ENCODE assay signal across 31 cellular contexts in the genomic region with DNA sequence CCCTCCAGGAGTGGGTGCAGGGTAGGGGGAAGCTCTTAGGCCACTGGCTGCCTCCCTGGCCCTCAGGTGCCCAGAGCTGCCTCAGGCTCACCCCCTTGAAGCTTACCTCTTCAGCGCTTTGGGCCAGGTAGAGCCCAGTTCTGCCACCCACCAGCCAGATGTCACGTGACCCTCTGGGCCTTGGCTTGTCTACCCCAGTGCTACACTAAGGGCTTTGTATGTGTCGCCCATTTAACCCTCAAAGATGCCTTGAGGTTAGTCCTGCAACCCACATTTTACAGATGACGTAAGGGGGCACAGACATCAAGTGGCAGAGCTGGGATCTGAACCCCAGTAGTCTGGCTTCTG. TPM values are rescaled to one million over a fixed set of nuclear protein-coding genes. Genes with fewer than 3 reads are reported as not detected.
DNase-seq lines count a peak whose midpoint lies in the region; ATAC-seq, FAIRE-seq and TF ChIP-seq lines count a peak whose summit lies in the region.
"Had no signal": no experiment of that assay in that cellular context is flagged by ENCODE, and none has a peak within 500 bp of the region (broad histone marks: within the 10 kb centered on the region; RNA-seq: fewer than 3 reads in every experiment).

No MANE protein-coding gene starts in this region.

- no peak overlapping the region for H2AFZ ChIP-seq in neural cell (ENCODE audit: low read depth, low read length)

- POLR2A ChIA-PET in A549 (lab: Yijun Ruan, JAX): no interaction called here

- H3K9ac ChIP-seq in HUES6 (ENCODE audit: low read length) (no peak overlapping the region), neural cell (ENCODE audit: low read length) (peak overlapping the region; percentile 85)

- H3K4me3 ChIP-seq in A549: no peak overlapping the region
- peak overlapping the region; percentile 85 for H3K4me3 ChIP-seq in HUES6 (ENCODE audit: low read depth, low read length)
- H3K4me3 ChIP-seq in neural cell (ENCODE audit: low read length): peak overlapping the region; percentile 97
- H3K4me3 ChIP-seq: esophagus muscularis mucosa, heart right ventricle, lung, mucosa of descending colon, ovary had no signal

- no peak for TF ChIP-seq POLR2A in A549 (IDR thresholded peaks at IDR 0.05; ENCODE audit: low read length)

- H3K36me3 ChIP-seq in HUES6 (ENCODE audit: control insufficient read depth, insufficient read depth, low read length) (peaks cover 45% of the 10 kb centered on the region), neural cell (ENCODE audit: insufficient read depth, low read length) (peaks cover 9% of the 10 kb centered on the region)
- H3K36me3 ChIP-seq: brain microvascular endothelial cell, ovary had no signal

- H3K27me3 ChIP-seq in HUES6 (ENCODE audit: control insufficient read depth, insufficient read depth, low read length) (peaks cover 9% of the 10 kb centered on the region; the same call in 1 of the 2 replicates), neural cell (ENCODE audit: insufficient read depth, low read depth, low read length) (no peaks in the 10 kb centered on the region)
- H3K27me3 ChIP-seq: brain microvascular endothelial cell, foreskin keratinocyte, ovary had no signal

- no peaks in the 10 kb centered on the region for H3K9me3 Mint-ChIP-seq in brain
- H3K9me3 Mint-ChIP-seq in activated naive CD8-positive, alpha-beta T cell treated with anti-CD3 and anti-CD28 coated beads, Interleukin-2, amount 50 U/mL, for 24 hours: no peaks in the 10 kb centered on the region
- H3K9me3 Mint-ChIP-seq: activated CD4-positive, alpha-beta memory T cell treated with anti-CD3 and anti-CD28 coated beads for 36 hours; activated T-cell treated with anti-CD3 and anti-CD28 coated beads, Interleukin-2, amount 50 U/mL, for 72 hours; CD4-positive, alpha-beta memory T cell; natural killer cell; stimulated activated memory B cell treated with anti-CD40 and anti-IgM and Interleukin-4, amounts not matched to agents 10 μg/mL and 1 μg/mL and 100 μg/mL, for 72 hours had no signal

- peaks cover 34% of the 10 kb centered on the region for H3K4me1 Mint-ChIP-seq in brain
- peaks cover 14% of the 10 kb centered on the region for H3K4me1 Mint-ChIP-seq in activated naive CD8-positive, alpha-beta T cell treated with anti-CD3 and anti-CD28 coated beads, Interleukin-2, amount 50 U/mL, for 24 hours

- peak overlapping the region; percentile 35 to 87 (median 86) for H3K4me3 Mint-ChIP-seq in brain
- no peak overlapping the region for H3K4me3 Mint-ChIP-seq in activated naive CD8-positive, alpha-beta T cell treated with anti-CD3 and anti-CD28 coated beads, Interleukin-2, amount 50 U/mL, for 24 hours
- H3K4me3 Mint-ChIP-seq: activated CD4-positive, alpha-beta memory T cell treated with anti-CD3 and anti-CD28 coated beads for 36 hours; activated T-cell treated with anti-CD3 and anti-CD28 coated beads, Interleukin-2, amount 50 U/mL, for 72 hours; natural killer cell; stimulated activated memory B cell treated with anti-CD40 and anti-IgM and Interleukin-4, amounts not matched to agents 10 μg/mL and 1 μg/mL and 100 μg/mL, for 72 hours had no signal

- peaks cover 13% of the 10 kb centered on the region for H3K36me3 Mint-ChIP-seq in brain
- peaks cover 16% of the 10 kb centered on the region for H3K36me3 Mint-ChIP-seq in activated naive CD8-positive, alpha-beta T cell treated with anti-CD3 and anti-CD28 coated beads, Interleukin-2, amount 50 U/mL, for 24 hours (ENCODE audit: low read depth)
- H3K36me3 Mint-ChIP-seq: natural killer cell had no signal

- TF ChIP-seq CTCF in A549 (IDR thresholded peaks at IDR 0.05): no peak
- TF ChIP-seq CTCF in brain (conservative IDR thresholded peaks at IDR 0.05): no peak
- TF ChIP-seq CTCF in neural cell (IDR thresholded peaks at IDR 0.05; ENCODE audit: poor library complexity, severe bottlenecking): no peak

- H3F3A ChIP-seq in neural cell (ENCODE audit: insufficient read depth, low read length, poor library complexity, severe bottlenecking): peaks cover 3% of the 10 kb centered on the region

- H3K4me1 ChIP-seq in A549 (peaks cover 18% of the 10 kb centered on the region), HUES6 (ENCODE audit: control insufficient read depth, insufficient read depth, low read length) (peaks cover 16% of the 10 kb centered on the region)
- H3K4me1 ChIP-seq: foreskin keratinocyte had no signal

- CTCF ChIA-PET in A549 (lab: Yijun Ruan, JAX): interaction anchor here (0.5 to 24.8 kb wide), 8 partner anchors 12 to 1170 kb away, joined by 3 to 503 read pairs (median 4); no protein-coding TSS in a partner anchor

- FAIRE-seq in A549 (lab: Jason Lieb, UNC): no peak
- FAIRE-seq: endometrium, GM18507 had no signal

- H3K27ac Mint-ChIP-seq in brain: peak overlapping the region in 1 of 5 experiments; percentile 66
- H3K27ac Mint-ChIP-seq in activated naive CD8-positive, alpha-beta T cell treated with anti-CD3 and anti-CD28 coated beads, Interleukin-2, amount 50 U/mL, for 24 hours: no peak overlapping the region
- H3K27ac Mint-ChIP-seq: activated CD4-positive, alpha-beta memory T cell treated with anti-CD3 and anti-CD28 coated beads for 36 hours; activated T-cell treated with anti-CD3 and anti-CD28 coated beads, Interleukin-2, amount 50 U/mL, for 72 hours; CD4-positive, alpha-beta memory T cell; natural killer cell; stimulated activated memory B cell treated with anti-CD40 and anti-IgM and Interleukin-4, amounts not matched to agents 10 μg/mL and 1 μg/mL and 100 μg/mL, for 72 hours had no signal

- DNase-seq in A549 (ENCODE audit: low read depth in 1 of 2, low spot score in 1 of 2): no peak
- DNase-seq in activated naive CD8-positive, alpha-beta T cell treated with anti-CD3 and anti-CD28 coated beads, Interleukin-2, amount 50 U/mL, for 24 hours: no peak
- DNase-seq in GM19238 (ENCODE audit: insufficient read length, low spot score): no peak
- DNase-seq: activated CD4-positive, alpha-beta memory T cell treated with anti-CD3 and anti-CD28 coated beads for 36 hours; activated CD4-positive, CD25-positive, alpha-beta regulatory T cell treated with anti-CD3 and anti-CD28 coated beads, Interleukin-2, amount 50 U/mL, for 72 hours; activated naive CD4-positive, alpha-beta T cell treated with Interleukin-2 at 50 U/mL for 16 hours; activated T-cell treated with anti-CD3 and anti-CD28 coated beads, Interleukin-2, amount 50 U/mL, for 72 hours; AML-193; brain microvascular endothelial cell; CD4-positive, alpha-beta memory T cell; foreskin keratinocyte; heart right ventricle; natural killer cell; NCI-H1092; NCI-H1694 treated with DMSO at 0.1 percent for 48 hours; NCI-H510A treated with DMSO at 0.1 percent for 48 hours; T-helper 2 cell had no signal

- peaks cover 45% of the 10 kb centered on the region for H3K79me2 ChIP-seq in neural cell (replicated peaks; ENCODE audit: insufficient read depth, low read length)

- no peak for TF ChIP-seq RAD21 in A549 (conservative IDR thresholded peaks at IDR 0.05 in 1 of 2, IDR thresholded peaks at IDR 0.05 in 1 of 2)
- no peak for TF ChIP-seq RAD21 in neural cell (conservative IDR thresholded peaks at IDR 0.05)

- H3K27ac ChIP-seq in A549 (peak overlapping the region in 1 of 2 experiments; percentile 48; a peak in 1 of 6 replicates), HUES6 (ENCODE audit: low read depth, low read length) (no peak overlapping the region), neural cell (ENCODE audit: low read length) (peak overlapping the region; percentile 73)
- H3K27ac ChIP-seq: brain microvascular endothelial cell, dorsolateral prefrontal cortex, esophagus muscularis mucosa, foreskin keratinocyte, heart right ventricle, ovary, upper lobe of left lung had no signal

- 98% methylated on average over 4 of the region's 4 CpGs for WGBS in A549 (ENCODE audit: missing lambda C conversion rate)

- no peak for ATAC-seq in A549
- no peak for ATAC-seq in activated naive CD8-positive, alpha-beta T cell treated with anti-CD3 and anti-CD28 coated beads, Interleukin-2, amount 50 U/mL, for 24 hours
- ATAC-seq in GM21825 (IDR thresholded peaks at IDR 0.05; ENCODE audit: unreplicated experiment): no peak
- ATAC-seq in GM18511 (IDR thresholded peaks at IDR 0.05; ENCODE audit: unreplicated experiment): no peak
- ATAC-seq: activated T-cell treated with anti-CD3 and anti-CD28 coated beads, Interleukin-2, amount 50 U/mL, for 72 hours; foreskin keratinocyte; heart right ventricle; mucosa of descending colon; natural killer cell; stimulated activated memory B cell treated with anti-CD40 and anti-IgM and Interleukin-4, amounts not matched to agents 10 μg/mL and 1 μg/mL and 100 μg/mL, for 72 hours had no signal

- peak overlapping the region; percentile 84; the same call in 1 of the 3 replicates for H3K4me2 ChIP-seq in A549
- peak overlapping the region; percentile 81 for H3K4me2 ChIP-seq in neural cell (ENCODE audit: low read length)

- peaks cover 28% of the 10 kb centered on the region for H3K27me3 Mint-ChIP-seq in brain
- peaks cover 28% of the 10 kb centered on the region for H3K27me3 Mint-ChIP-seq in activated naive CD8-positive, alpha-beta T cell treated with anti-CD3 and anti-CD28 coated beads, Interleukin-2, amount 50 U/mL, for 24 hours

- TF ChIP-seq EP300 in A549 (IDR thresholded peaks at IDR 0.05) (no peak), neural cell (conservative IDR thresholded peaks at IDR 0.05; ENCODE audit: poor library complexity, severe bottlenecking) (no peak)

- H4K20me1 ChIP-seq in neural cell (ENCODE audit: insufficient read depth): no peaks in the 10 kb centered on the region

- H3K9me3 ChIP-seq in A549: no peaks in the 10 kb centered on the region
- no peaks in the 10 kb centered on the region for H3K9me3 ChIP-seq in HUES6 (ENCODE audit: control insufficient read depth, insufficient read depth, low read depth, low read length)
- no peaks in the 10 kb centered on the region for H3K9me3 ChIP-seq in neural cell (ENCODE audit: low read length)
- H3K9me3 ChIP-seq: esophagus muscularis mucosa, heart right ventricle, mucosa of descending colon, ovary, upper lobe of left lung had no signal

- H3K9me2 ChIP-seq in neural cell (ENCODE audit: insufficient read depth, low read length): no peaks in the 10 kb centered on the region

RNA-seq across cellular contexts. Expression of a gene that starts 3.4 kb away (rescaled TPM):
- 9.1 and 11.1 TPM in 2 replicates for polyA plus RNA-seq in A549 (2011; rRNA removed)
- polyA plus RNA-seq in A549 (2012; cell fraction: cytosol; rRNA removed): 23.0 and 37.0 TPM in 2 replicates
- polyA plus RNA-seq in A549 (2012; cell fraction: nucleus; rRNA removed): 51.5 and 90.9 TPM in 2 replicates
- polyA plus RNA-seq in A549 (2017; fragmentation: RNase III; extraction: RNeasy Plus Mini Kit Qiagen cat#74134 plus additional on column Dnase treatment): 12.4 to 18.6 TPM (median 14.1 TPM) in 3 replicates
- 16.0 and 17.6 TPM in 2 replicates for polyA minus RNA-seq in A549 (2011; rRNA and poly(A)+ RNA removed)
- 6.5 TPM for polyA plus RNA-seq in brain (ENCODE audit: insufficient read depth, low read depth, low replicate concordance)
- 12.5 and 30.1 TPM in 2 replicates for polyA plus RNA-seq in neural cell
- 29.0 and 38.2 TPM in 2 replicates for polyA minus RNA-seq in neural cell

RNA-seq across cellular contexts. Expression of a gene that starts 23.5 kb away (rescaled TPM):
- polyA plus RNA-seq in A549 (2011; rRNA removed) (81.6 and 113 TPM in 2 replicates), A549 (2017; fragmentation: RNase III; extraction: RNeasy Plus Mini Kit Qiagen cat#74134 plus additional on column Dnase treatment) (72.5 to 82.7 TPM (median 78.7 TPM) in 3 replicates), brain (ENCODE audit: insufficient read depth, low read depth, low replicate concordance) (151 TPM), neural cell (109 and 133 TPM in 2 replicates)
- polyA plus RNA-seq in A549 (2012; cell fraction: cytosol; rRNA removed): 64.0 and 84.3 TPM in 2 replicates
- 57.0 and 81.5 TPM in 2 replicates for polyA plus RNA-seq in A549 (2012; cell fraction: nucleus; rRNA removed)
- 132 and 175 TPM in 2 replicates for polyA minus RNA-seq in A549 (2011; rRNA and poly(A)+ RNA removed)
- 100 and 119 TPM in 2 replicates for polyA minus RNA-seq in neural cell

RNA-seq across cellular contexts. Expression of a gene that starts 23.6 kb away (rescaled TPM):
- 118 TPM in 2 replicates for polyA plus RNA-seq in A549 (2011; rRNA removed)
- 97.9 and 112 TPM in 2 replicates for polyA plus RNA-seq in A549 (2012; cell fraction: cytosol; rRNA removed)
- polyA plus RNA-seq in A549 (2012; cell fraction: nucleus; rRNA removed): 101 and 109 TPM in 2 replicates
- polyA plus RNA-seq in A549 (2017; fragmentation: RNase III; extraction: RNeasy Plus Mini Kit Qiagen cat#74134 plus additional on column Dnase treatment): 77.1 to 87.3 TPM (median 78.8 TPM) in 3 replicates
- 132 and 150 TPM in 2 replicates for polyA minus RNA-seq in A549 (2011; rRNA and poly(A)+ RNA removed)
- 36.3 TPM for polyA plus RNA-seq in brain (ENCODE audit: insufficient read depth, low read depth, low replicate concordance)
- polyA plus RNA-seq in neural cell: 18.5 and 23.6 TPM in 2 replicates
- polyA minus RNA-seq in neural cell: 30.6 and 35.1 TPM in 2 replicates
